Comparison of ENCODE assay signal across 31 cellular contexts in genomic region chr10:81130014-81130413, GRCh38.
"Had no signal": no experiment of that assay in that cellular context is flagged by ENCODE, and none has a peak within 500 bp of the region (broad histone marks: within the 10 kb centered on the region; RNA-seq: fewer than 3 reads in every experiment).

No MANE protein-coding gene starts in this region.

- H3K36me3 Mint-ChIP-seq: activated naive CD4-positive, alpha-beta T cell treated with anti-CD3 and anti-CD28 coated beads, Interleukin-2, amount 10 ng/mL, durations not matched to agents 7 days and 5 days; activated naive CD4-positive, alpha-beta T cell treated with anti-CD3 and anti-CD28 coated beads, Interleukin-2, amount 50 U/mL, for 72 hours; activated naive CD8-positive, alpha-beta T cell treated with anti-CD3 and anti-CD28 coated beads, Interleukin-2, amount 10 ng/mL, durations not matched to agents 7 days and 5 days; brain had no signal

- H3K4me1 ChIP-seq: ascending aorta, breast epithelium, colonic mucosa, esophagus squamous epithelium, gastroesophageal sphincter, heart right ventricle had no signal

- DNase-seq: activated B cell treated with CpG ODN at 0.5 μM for 24 hours; activated CD4-positive, alpha-beta T cell treated with anti-CD3 and anti-CD28 coated beads for 48 hours; activated CD4-positive, alpha-beta T cell treated with anti-CD3 and anti-CD28 coated beads, Interleukin-2, amount 50 U/mL, for 1 hour; activated CD4-positive, alpha-beta T cell treated with anti-CD3 and anti-CD28 coated beads, Interleukin-2, amount 50 U/mL, for 48 hours; activated CD8-positive, alpha-beta memory T cell treated with anti-CD3 and anti-CD28 coated beads for 24 hours; activated CD8-positive, alpha-beta T cell treated with anti-CD3 and anti-CD28 coated beads for 36 hours; activated effector memory CD4-positive, alpha-beta T cell treated with anti-CD3 and anti-CD28 coated beads, Interleukin-2, amount 50 U/mL, for 16 hours; activated naive CD4-positive, alpha-beta T cell treated with anti-CD3 and anti-CD28 coated beads, Interleukin-2, amount 10 ng/mL, durations not matched to agents 7 days and 5 days; activated naive CD8-positive, alpha-beta T cell treated with anti-CD3 and anti-CD28 coated beads, Interleukin-2, amount 10 ng/mL, durations not matched to agents 7 days and 5 days; activated T-cell treated with anti-CD3 and anti-CD28 coated beads, Interleukin-2, amount 50 U/mL, for 48 hours; central memory CD4-positive, alpha-beta T cell; cerebellar nuclear complex; colonic mucosa; effector CD8-positive, alpha-beta T cell; esophagus squamous epithelium; foreskin melanocyte; heart right ventricle; T-helper 17 cell; T1000; WERI-Rb-1 had no signal

- H3K27me3 Mint-ChIP-seq: activated B cell treated with CpG ODN at 0.5 μM for 24 hours; activated CD8-positive, alpha-beta T cell treated with anti-CD3 and anti-CD28 coated beads for 36 hours; activated naive CD4-positive, alpha-beta T cell treated with anti-CD3 and anti-CD28 coated beads, Interleukin-2, amount 10 ng/mL, durations not matched to agents 7 days and 5 days; activated naive CD8-positive, alpha-beta T cell treated with anti-CD3 and anti-CD28 coated beads, Interleukin-2, amount 10 ng/mL, durations not matched to agents 7 days and 5 days; T-helper 17 cell had no signal

- H3K4me3 Mint-ChIP-seq: activated B cell treated with CpG ODN at 0.5 μM for 24 hours; activated CD8-positive, alpha-beta T cell treated with anti-CD3 and anti-CD28 coated beads for 36 hours; activated naive CD4-positive, alpha-beta T cell treated with anti-CD3 and anti-CD28 coated beads, Interleukin-2, amount 10 ng/mL, durations not matched to agents 7 days and 5 days; activated naive CD8-positive, alpha-beta T cell treated with anti-CD3 and anti-CD28 coated beads, Interleukin-2, amount 10 ng/mL, durations not matched to agents 7 days and 5 days; activated T-helper 1 cell treated with anti-CD3 and anti-CD28 coated beads, Interleukin-12 subunit alpha, Interleukin-12 subunit beta, Interleukin-2, Interleukin-4 antibody, amounts not matched to agents 30 ng/mL and 10 ng/mL and 1 ng/mL, durations not matched to agents 14 hours and 24 hours and 36 hours; brain; T-helper 17 cell; T-helper 2 cell treated with Interferon-gamma antibody and Interleukin-4, amounts not matched to agents 5 μg/mL and 100 μg/mL, for 36 hours had no signal

- H3K27me3 ChIP-seq: ascending aorta, breast epithelium, cardiac muscle cell, colonic mucosa, esophagus squamous epithelium, gastroesophageal sphincter had no signal

- H3K27ac Mint-ChIP-seq: activated B cell treated with CpG ODN at 0.5 μM for 24 hours; activated CD8-positive, alpha-beta T cell treated with anti-CD3 and anti-CD28 coated beads for 36 hours; activated naive CD4-positive, alpha-beta T cell treated with anti-CD3 and anti-CD28 coated beads, Interleukin-2, amount 10 ng/mL, durations not matched to agents 7 days and 5 days; activated naive CD4-positive, alpha-beta T cell treated with anti-CD3 and anti-CD28 coated beads, Interleukin-2, amount 50 U/mL, for 72 hours; activated naive CD8-positive, alpha-beta T cell treated with anti-CD3 and anti-CD28 coated beads, Interleukin-2, amount 10 ng/mL, durations not matched to agents 7 days and 5 days; activated T-helper 1 cell treated with anti-CD3 and anti-CD28 coated beads, Interleukin-12 subunit alpha, Interleukin-12 subunit beta, Interleukin-2, Interleukin-4 antibody, amounts not matched to agents 30 ng/mL and 10 ng/mL and 1 ng/mL, durations not matched to agents 14 hours and 24 hours and 36 hours; activated T-helper 2 cell treated with anti-CD3 and anti-CD28 coated beads, Interferon-gamma antibody, Interleukin-2, Interleukin-4, amounts not matched to agents 10 μg/mL and 5 μg/mL and 100 μg/mL, durations not matched to agents 14 hours and 24 hours and 36 hours; brain; T-helper 17 cell; T-helper 2 cell treated with Interferon-gamma antibody and Interleukin-4, amounts not matched to agents 5 μg/mL and 100 μg/mL, for 36 hours had no signal

- H3K9me3 Mint-ChIP-seq: activated B cell treated with CpG ODN at 0.5 μM for 24 hours; activated CD8-positive, alpha-beta T cell treated with anti-CD3 and anti-CD28 coated beads for 36 hours; activated naive CD4-positive, alpha-beta T cell treated with anti-CD3 and anti-CD28 coated beads, Interleukin-2, amount 10 ng/mL, durations not matched to agents 7 days and 5 days; activated naive CD4-positive, alpha-beta T cell treated with anti-CD3 and anti-CD28 coated beads, Interleukin-2, amount 50 U/mL, for 72 hours; activated naive CD8-positive, alpha-beta T cell treated with anti-CD3 and anti-CD28 coated beads, Interleukin-2, amount 10 ng/mL, durations not matched to agents 7 days and 5 days; activated T-helper 1 cell treated with anti-CD3 and anti-CD28 coated beads, Interleukin-12 subunit alpha, Interleukin-12 subunit beta, Interleukin-2, Interleukin-4 antibody, amounts not matched to agents 30 ng/mL and 10 ng/mL and 1 ng/mL, durations not matched to agents 14 hours and 24 hours and 36 hours; activated T-helper 2 cell treated with anti-CD3 and anti-CD28 coated beads, Interferon-gamma antibody, Interleukin-2, Interleukin-4, amounts not matched to agents 10 μg/mL and 5 μg/mL and 100 μg/mL, durations not matched to agents 14 hours and 24 hours and 36 hours; brain; T-helper 2 cell treated with Interferon-gamma antibody and Interleukin-4, amounts not matched to agents 5 μg/mL and 100 μg/mL, for 36 hours had no signal

- ATAC-seq: activated CD4-positive, CD25-positive, alpha-beta regulatory T cell treated with anti-CD3 and anti-CD28 coated beads, Interleukin-2, amount 50 U/mL, for 24 hours; activated CD8-positive, alpha-beta T cell treated with anti-CD3 and anti-CD28 coated beads for 36 hours; activated naive CD4-positive, alpha-beta T cell treated with anti-CD3 and anti-CD28 coated beads, Interleukin-2, amount 50 U/mL, for 72 hours; gastroesophageal sphincter; heart right ventricle; T-helper 17 cell had no signal

- H3K27ac ChIP-seq: ascending aorta, breast epithelium, cardiac muscle cell, colonic mucosa, epithelial cell of prostate, esophagus squamous epithelium, gastroesophageal sphincter, heart right ventricle, WERI-Rb-1 had no signal

- H3K36me3 ChIP-seq: ascending aorta, breast epithelium, cardiac muscle cell, colonic mucosa, esophagus squamous epithelium, gastroesophageal sphincter, heart right ventricle, WERI-Rb-1 had no signal

- H3K4me1 Mint-ChIP-seq: activated B cell treated with CpG ODN at 0.5 μM for 24 hours; activated naive CD4-positive, alpha-beta T cell treated with anti-CD3 and anti-CD28 coated beads, Interleukin-2, amount 10 ng/mL, durations not matched to agents 7 days and 5 days; activated naive CD8-positive, alpha-beta T cell treated with anti-CD3 and anti-CD28 coated beads, Interleukin-2, amount 10 ng/mL, durations not matched to agents 7 days and 5 days; brain; T-helper 17 cell had no signal

- H3K4me3 ChIP-seq: ascending aorta, breast epithelium, cardiac muscle cell, colonic mucosa, esophagus squamous epithelium, gastroesophageal sphincter, heart right ventricle had no signal

- H3K9me3 ChIP-seq: ascending aorta, breast epithelium, colonic mucosa, esophagus squamous epithelium, gastroesophageal sphincter, heart right ventricle had no signal
